In genomic region chr17:9151740-9152139, GRCh38 we compare ENCODE assay signal across 5 cellular contexts.
DNase-seq lines count a peak whose midpoint lies in the region; ATAC-seq, FAIRE-seq and TF ChIP-seq lines count a peak whose summit lies in the region.
"Not testable (repeated sequence)": the region's sequence is repeated elsewhere in the genome, so short reads cannot be mapped to it uniquely, and the experiment has no call there.

No MANE protein-coding gene starts in this region.

- not testable (repeated sequence) for DNase-seq in WERI-Rb-1; K562 (ENCODE audit: extremely low read depth in 1 of 4, low spot score in 3 of 4); hepatocyte (ENCODE audit: low spot score); neural progenitor cell (ENCODE audit: low spot score); stomach

- H3K9me3 ChIP-seq in WERI-Rb-1 (ENCODE audit: severe bottlenecking); K562 (replicated peaks; ENCODE audit: control insufficient read depth, insufficient read depth, low read depth, low read length); hepatocyte (ENCODE audit: low read depth); neural progenitor cell (ENCODE audit: low read depth); stomach: not testable (repeated sequence)

- H3K9me3 Mint-ChIP-seq in neural progenitor cell = not testable (repeated sequence)

- not testable (repeated sequence) for TF ChIP-seq RAD21 in K562 (CRISPR knock-in tag; conservative IDR thresholded peaks at IDR 0.05 in 1 of 2, IDR thresholded peaks at IDR 0.05 in 1 of 2)

- BruUV-seq in K562 (replicated peaks; lab: Mats Ljungman, UMichigan) = not testable (repeated sequence)

- H3F3A ChIP-seq in neural progenitor cell (ENCODE audit: low read depth) = peaks cover 28% of the 10 kb centered on the region

- H3K4me3 ChIP-seq in WERI-Rb-1 (ENCODE audit: low read depth, low read length); K562; hepatocyte; neural progenitor cell; stomach: not testable (repeated sequence)

- peak overlapping the region; percentile 78 for H3K27ac ChIP-seq in WERI-Rb-1
- H3K27ac ChIP-seq in K562 (ENCODE audit: extremely low read depth, low read depth, low read length) = not testable (repeated sequence)
- H3K27ac ChIP-seq in hepatocyte = peak overlapping the region; percentile 0
- peak overlapping the region; percentile 48 for H3K27ac ChIP-seq in neural progenitor cell
- H3K27ac ChIP-seq in stomach = peak overlapping the region in 4 of 5 donors; percentile 60 to 75 (median 64)

- TF ChIP-seq POLR2A in K562 (conservative IDR thresholded peaks at IDR 0.05); stomach (IDR thresholded peaks at IDR 0.05): not testable (repeated sequence)

- not testable (repeated sequence) for H3K27me3 Mint-ChIP-seq in neural progenitor cell (ENCODE audit: insufficient read depth, low read depth)

- H3K9me2 ChIP-seq in hepatocyte (replicated peaks; ENCODE audit: insufficient read depth) = not testable (repeated sequence)

- not testable (repeated sequence) for H4K20me1 ChIP-seq in K562 (replicated peaks; ENCODE audit: control insufficient read depth, insufficient read depth, low read length); hepatocyte (ENCODE audit: insufficient read depth, poor library complexity, severe bottlenecking); neural progenitor cell (ENCODE audit: low read depth)

- not testable (repeated sequence) for H2AFZ ChIP-seq in K562 (ENCODE audit: low read depth, low read length); hepatocyte; neural progenitor cell (replicated peaks)

- not testable (repeated sequence) for H3K4me2 ChIP-seq in K562 (ENCODE audit: insufficient read depth, low read length); hepatocyte; neural progenitor cell

- not testable (repeated sequence) for H3K27ac Mint-ChIP-seq in neural progenitor cell

- TF ChIP-seq CTCF in WERI-Rb-1 (IDR thresholded peaks at IDR 0.05; ENCODE audit: low read depth, low read length); K562 (IDR thresholded peaks at IDR 0.05 in 2 of 3, conservative IDR thresholded peaks at IDR 0.05 in 1 of 3; ENCODE audit: insufficient read depth in 2 of 3, low read depth in 1 of 3, low read length in 3 of 3); hepatocyte (IDR thresholded peaks at IDR 0.05; ENCODE audit: poor library complexity); neural progenitor cell (IDR thresholded peaks at IDR 0.05); stomach (IDR thresholded peaks at IDR 0.05): not testable (repeated sequence)

- FAIRE-seq in K562 (lab: Jason Lieb, UNC) = not testable (repeated sequence)

- H3K4me1 ChIP-seq in K562 (replicated peaks in 1 of 2; ENCODE audit: control insufficient read depth in 2 of 2, insufficient read depth in 2 of 2, low read length in 2 of 2) = not testable (repeated sequence)
- H3K4me1 ChIP-seq in hepatocyte (ENCODE audit: insufficient read depth) (peaks cover 17% of the 10 kb centered on the region), neural progenitor cell (peaks cover 29% of the 10 kb centered on the region), stomach (peaks cover 11 to 32% (median 26%) of the 10 kb centered on the region in 4 donors)

- TF ChIP-seq EP300 in K562 (IDR thresholded peaks at IDR 0.05; ENCODE audit: low read length); stomach (IDR thresholded peaks at IDR 0.05): not testable (repeated sequence)

- POLR2A ChIA-PET in K562 (lab: Yijun Ruan, JAX) = not testable (repeated sequence)

- in situ Hi-C loops in K562 (cut with MboI) = not testable (repeated sequence)

- not testable (repeated sequence) for H3K79me2 ChIP-seq in K562 (ENCODE audit: control insufficient read depth, insufficient read depth, low read length); hepatocyte; neural progenitor cell (ENCODE audit: low read depth)

- CTCF ChIA-PET in K562 (lab: Yijun Ruan, JAX; ENCODE audit: low intra/inter-chr PET ratio) = not testable (repeated sequence)

- not testable (repeated sequence) for H3K4me3 Mint-ChIP-seq in neural progenitor cell

- H3K27me3 ChIP-seq in WERI-Rb-1 (ENCODE audit: insufficient read depth, low read depth, severe bottlenecking); K562 (ENCODE audit: control insufficient read depth in 2 of 2, insufficient read depth in 2 of 2, low read length in 2 of 2); neural progenitor cell; stomach: not testable (repeated sequence)
- H3K27me3 ChIP-seq in hepatocyte = peaks cover 17% of the 10 kb centered on the region

- not testable (repeated sequence) for H3K9ac ChIP-seq in K562 (ENCODE audit: insufficient read depth in 1 of 2, low read depth in 2 of 2, low read length in 2 of 2); neural progenitor cell

- H3K9me1 ChIP-seq in K562 (ENCODE audit: control insufficient read depth, insufficient read depth, low read length) = not testable (repeated sequence)

- ATAC-seq in K562 = not testable (repeated sequence)

- WGBS in K562 (ENCODE audit: insufficient coverage, low coverage, missing lambda C conversion rate) = 16% methylated on average over 10 of the region's 10 CpGs
- 99% methylated on average over 10 of the region's 10 CpGs for WGBS in hepatocyte (ENCODE audit: low lambda C conversion rate, missing lambda C conversion rate)
- 94 to 98% (median 96%) methylated on average over 10 of the region's 10 CpGs for WGBS in stomach, 5 donors

- intact Hi-C loops in K562 (cut with micrococcal nuclease); stomach (cut with DNase I; ENCODE audit: low total_unique reads): not testable (repeated sequence)

- not testable (repeated sequence) for H3K36me3 Mint-ChIP-seq in neural progenitor cell

- peaks cover 15% of the 10 kb centered on the region for H3K4me1 Mint-ChIP-seq in neural progenitor cell

- H3K36me3 ChIP-seq in WERI-Rb-1; K562 (ENCODE audit: control insufficient read depth, insufficient read depth, low read length); hepatocyte (replicated peaks; ENCODE audit: insufficient read depth, low read depth); neural progenitor cell; stomach: not testable (repeated sequence)

TF ChIP-seq in K562, 482 proteins besides CTCF, POLR2A, EP300 and RAD21:
- TF ChIP-seq PKNOX1 (IDR thresholded peaks at IDR 0.05) = peak; percentile 57; the same call in 1 of the 2 replicates
- TF ChIP-seq, protein P1, sequence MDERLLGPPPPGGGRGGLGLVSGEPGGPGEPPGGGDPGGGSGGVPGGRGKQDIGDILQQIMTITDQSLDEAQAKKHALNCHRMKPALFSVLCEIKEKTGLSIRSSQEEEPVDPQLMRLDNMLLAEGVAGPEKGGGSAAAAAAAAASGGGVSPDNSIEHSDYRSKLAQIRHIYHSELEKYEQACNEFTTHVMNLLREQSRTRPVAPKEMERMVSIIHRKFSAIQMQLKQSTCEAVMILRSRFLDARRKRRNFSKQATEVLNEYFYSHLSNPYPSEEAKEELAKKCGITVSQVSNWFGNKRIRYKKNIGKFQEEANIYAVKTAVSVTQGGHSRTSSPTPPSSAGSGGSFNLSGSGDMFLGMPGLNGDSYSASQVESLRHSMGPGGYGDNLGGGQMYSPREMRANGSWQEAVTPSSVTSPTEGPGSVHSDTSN (CRISPR knock-in tag; IDR thresholded peaks at IDR 0.05; ENCODE audit: low read depth) = not testable (repeated sequence)
- TF ChIP-seq, protein P1 (tag; conservative IDR thresholded peaks at IDR 0.05; ENCODE audit: low read depth) = 0 out of 2 replicates have a peak, but pooled peaks have one; percentile 10
